17 cellular contexts compared by ENCODE assay signal in genomic region chr12:45757172-45757571, GRCh38. TPM values are rescaled to one million over a fixed set of nuclear protein-coding genes. Genes with fewer than 3 reads are reported as not detected.
A peak's percentile ranks its signal among the peaks of the same experiment; 100 is the strongest.
DNase-seq lines count a peak whose midpoint lies in the region; ATAC-seq and TF ChIP-seq lines count a peak whose summit lies in the region.
"Had no signal": no experiment of that assay in that cellular context is flagged by ENCODE, and none has a peak within 500 bp of the region (broad histone marks: within the 10 kb centered on the region; RNA-seq: fewer than 3 reads in every experiment).

No MANE protein-coding gene starts in this region.

- TF ChIP-seq EP300 in suprapubic skin (IDR thresholded peaks at IDR 0.05) = peak; percentile 57

- H3K56ac ChIP-seq in H9 (ENCODE audit: insufficient read length, low read depth, low read length) = no peak overlapping the region

- H4K91ac ChIP-seq in H9 (ENCODE audit: insufficient read length, low read depth, low read length) = no peak overlapping the region

- H2BK120ac ChIP-seq in H9 (ENCODE audit: low read depth, low read length, poor library complexity, severe bottlenecking) = no peak overlapping the region

- H3K4me2 ChIP-seq in H9 (ENCODE audit: insufficient read depth, insufficient read length, low read length) = no peak overlapping the region
- H3K4me2 ChIP-seq: PC-9 had no signal

- H2AK5ac ChIP-seq in H9 (ENCODE audit: insufficient read length, low read length) = no peak overlapping the region

- POLR2A ChIA-PET in WTC11 (lab: Charles Lee) = no interaction called here

- H3K4me1 ChIP-seq in H9 (ENCODE audit: insufficient read depth, low read length) (peaks cover 3% of the 10 kb centered on the region; the same call in 1 of the 2 replicates), suprapubic skin (peaks cover 2% of the 10 kb centered on the region)

- H3K9me3 ChIP-seq in H9 (ENCODE audit: control insufficient read depth, low read depth, low read length) = no peaks in the 10 kb centered on the region
- no peaks in the 10 kb centered on the region for H3K9me3 ChIP-seq in suprapubic skin

- H3K23ac ChIP-seq in H9 (ENCODE audit: insufficient read length, low read depth, low read length) = no peak overlapping the region

- H3K18ac ChIP-seq in H9 (ENCODE audit: insufficient read length, low read depth, low read length) = no peak overlapping the region

- TF ChIP-seq POLR2A in suprapubic skin (IDR thresholded peaks at IDR 0.05) = no peak

- TF ChIP-seq CTCF in H9 (conservative IDR thresholded peaks at IDR 0.05) (no peak), WTC11 (IDR thresholded peaks at IDR 0.05) (no peak), suprapubic skin (IDR thresholded peaks at IDR 0.05) (no peak)

- H3K14ac ChIP-seq in H9 (ENCODE audit: insufficient read depth, low read length) = no peak overlapping the region

- CTCF ChIA-PET in WTC11 (lab: Charles Lee) = interaction anchor here (0.8 kb wide), 1 partner anchor 213 kb away, joined by 3 read pairs; no protein-coding TSS in a partner anchor

- DNase-seq in H9 (no peak), WTC11 (ENCODE audit: low spot score) (no peak), memory B cell (ENCODE audit: low spot score in 2 of 2) (no peak), suprapubic skin (ENCODE audit: low spot score in 2 of 2) (no peak), posterior cingulate gyrus (no peak)
- no peak for DNase-seq in activated CD4-positive, CD25-positive, alpha-beta regulatory T cell (lab: John Stamatoyannopoulos, UW)
- DNase-seq: CD8-positive, alpha-beta memory T cell; HCEC 1CT; KBM-7; NCI-H1048; NCI-H1694; NCI-H2107; NCI-H226; NCI-H526 treated with DMSO at 0.1 percent for 48 hours; NK-92 treated with Interleukin-12 subunit alpha and Interleukin-12 subunit beta, amount 100 ng/mL, for 24 hours; PC-9 had no signal

- no peak overlapping the region for H3K4ac ChIP-seq in H9 (ENCODE audit: low read depth, low read length)

- H2BK12ac ChIP-seq in H9 (ENCODE audit: insufficient read length, low read depth, low read length) = no peak overlapping the region

- no peak overlapping the region for H3K27ac ChIP-seq in H9 (ENCODE audit: insufficient read length, low read depth, low read length)
- H3K27ac ChIP-seq in suprapubic skin = no peak overlapping the region
- H3K27ac ChIP-seq: PC-9 had no signal

- no peaks in the 10 kb centered on the region for H3K27me3 Mint-ChIP-seq in H9 (ENCODE audit: low read depth)
- no peaks in the 10 kb centered on the region for H3K27me3 Mint-ChIP-seq in WTC11 (ENCODE audit: low read depth)
- H3K27me3 Mint-ChIP-seq in memory B cell = no peaks in the 10 kb centered on the region
- H3K27me3 Mint-ChIP-seq: CD8-positive, alpha-beta memory T cell had no signal

- no peak overlapping the region for H3K4me3 ChIP-seq in suprapubic skin
- H3K4me3 ChIP-seq: PC-9 had no signal

- no peak overlapping the region for H4K8ac ChIP-seq in H9 (replicated peaks; ENCODE audit: insufficient read length, low read depth, low read length)

- H3K4me1 Mint-ChIP-seq in H9 (peaks cover 42 to 50% of the 10 kb centered on the region in 2 experiments), WTC11 (peaks cover 51% of the 10 kb centered on the region), memory B cell (peaks cover 38% of the 10 kb centered on the region)

- H3K27ac Mint-ChIP-seq in H9 (peak overlapping the region; percentile 0 to 81 (median 6); a peak in 5 of 7 replicates), WTC11 (peak overlapping the region; percentile 35; the same call in 1 of the 2 replicates), memory B cell (peak overlapping the region; percentile 12)

- no peak overlapping the region for H2AFZ ChIP-seq in H9 (ENCODE audit: low read length)
- H2AFZ ChIP-seq: PC-9 had no signal

- H4K5ac ChIP-seq in H9 (ENCODE audit: insufficient read length, low read depth, low read length) = no peak overlapping the region

- H3K36me3 ChIP-seq in suprapubic skin = peaks cover 3% of the 10 kb centered on the region

- no peak overlapping the region for H3T11ph ChIP-seq in H9 (ENCODE audit: low read length)

- H3K4me3 Mint-ChIP-seq in H9 (no peak overlapping the region), WTC11 (no peak overlapping the region), memory B cell (no peak overlapping the region)
- H3K4me3 Mint-ChIP-seq: CD8-positive, alpha-beta memory T cell had no signal

- intact Hi-C loops in posterior cingulate gyrus (cut with DNase I) = no loop called here

- no peaks in the 10 kb centered on the region for H4K20me1 ChIP-seq in H9 (ENCODE audit: control insufficient read depth, insufficient read depth, insufficient read length)

- no peak overlapping the region for H2BK5ac ChIP-seq in H9 (ENCODE audit: insufficient read length, low read length)

- no peak overlapping the region for H2BK20ac ChIP-seq in H9 (ENCODE audit: low read depth, low read length, poor library complexity, severe bottlenecking)

- H3K36me3 Mint-ChIP-seq in H9 (ENCODE audit: insufficient read depth in 1 of 3, low read depth in 3 of 3) = peaks cover 2 to 24% (median 5%) of the 10 kb centered on the region in 3 experiments; a peak in 5 of 7 replicates
- H3K36me3 Mint-ChIP-seq in WTC11 = no peaks in the 10 kb centered on the region
- peaks cover 13% of the 10 kb centered on the region for H3K36me3 Mint-ChIP-seq in memory B cell

- H3K79me1 ChIP-seq in H9 (ENCODE audit: insufficient read depth, low read depth, low read length, poor library complexity, severe bottlenecking) = peaks cover 2% of the 10 kb centered on the region

- no peak for ATAC-seq in WTC11
- no peak for ATAC-seq in memory B cell (ENCODE audit: low read depth)
- no peak for ATAC-seq in HG02759 (IDR thresholded peaks at IDR 0.05; ENCODE audit: unreplicated experiment)

- no peak overlapping the region for H2BK15ac ChIP-seq in H9 (ENCODE audit: low read depth, low read length)

- no peaks in the 10 kb centered on the region for H3K23me2 ChIP-seq in H9 (ENCODE audit: insufficient read length, low read depth, low read length, poor library complexity, severe bottlenecking)

- no CpG with 5 or more reads among the region's 3 CpGs for WGBS in H9 (ENCODE audit: extremely low coverage, insufficient read length, low lambda C conversion rate)
- WGBS in suprapubic skin = 91% methylated on average over 3 of the region's 3 CpGs

- no peaks in the 10 kb centered on the region for H3K27me3 ChIP-seq in H9 (ENCODE audit: insufficient read depth, low read length)
- H3K27me3 ChIP-seq in suprapubic skin = no peaks in the 10 kb centered on the region

- no peak overlapping the region for H3K9ac ChIP-seq in H9 (ENCODE audit: extremely low read depth, insufficient read length, low read length)

- H3K9me3 Mint-ChIP-seq in H9 (no peaks in the 10 kb centered on the region), WTC11 (no peaks in the 10 kb centered on the region), memory B cell (no peaks in the 10 kb centered on the region)
- H3K9me3 Mint-ChIP-seq: CD8-positive, alpha-beta memory T cell had no signal

- no peaks in the 10 kb centered on the region; the same call in 1 of the 2 replicates for H3K79me2 ChIP-seq in H9 (ENCODE audit: insufficient read depth, low read length)

TF ChIP-seq in WTC11, 78 proteins besides CTCF, POLR2A, EP300 and RAD21 (continues in another document):
- TF ChIP-seq CREM (CRISPR knock-in tag; IDR thresholded peaks at IDR 0.05) = no peak
- no peak for TF ChIP-seq ZNF396 (CRISPR knock-in tag; IDR thresholded peaks at IDR 0.05; ENCODE audit: borderline replicate concordance)
- TF ChIP-seq RELA (CRISPR knock-in tag; IDR thresholded peaks at IDR 0.05; ENCODE audit: borderline replicate concordance) = no peak
- TF ChIP-seq HMGXB4 (CRISPR knock-in tag; IDR thresholded peaks at IDR 0.05) = no peak
- TF ChIP-seq, protein P1, sequence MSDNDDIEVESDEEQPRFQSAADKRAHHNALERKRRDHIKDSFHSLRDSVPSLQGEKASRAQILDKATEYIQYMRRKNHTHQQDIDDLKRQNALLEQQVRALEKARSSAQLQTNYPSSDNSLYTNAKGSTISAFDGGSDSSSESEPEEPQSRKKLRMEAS (CRISPR knock-in tag; IDR thresholded peaks at IDR 0.05) = no peak
- TF ChIP-seq, protein P2, sequence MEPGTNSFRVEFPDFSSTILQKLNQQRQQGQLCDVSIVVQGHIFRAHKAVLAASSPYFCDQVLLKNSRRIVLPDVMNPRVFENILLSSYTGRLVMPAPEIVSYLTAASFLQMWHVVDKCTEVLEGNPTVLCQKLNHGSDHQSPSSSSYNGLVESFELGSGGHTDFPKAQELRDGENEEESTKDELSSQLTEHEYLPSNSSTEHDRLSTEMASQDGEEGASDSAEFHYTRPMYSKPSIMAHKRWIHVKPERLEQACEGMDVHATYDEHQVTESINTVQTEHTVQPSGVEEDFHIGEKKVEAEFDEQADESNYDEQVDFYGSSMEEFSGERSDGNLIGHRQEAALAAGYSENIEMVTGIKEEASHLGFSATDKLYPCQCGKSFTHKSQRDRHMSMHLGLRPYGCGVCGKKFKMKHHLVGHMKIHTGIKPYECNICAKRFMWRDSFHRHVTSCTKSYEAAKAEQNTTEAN (CRISPR knock-in tag; IDR thresholded peaks at IDR 0.05) = no peak
- no peak for TF ChIP-seq ZNF232 (CRISPR knock-in tag; IDR thresholded peaks at IDR 0.05)
- TF ChIP-seq ZNF416 (CRISPR knock-in tag; IDR thresholded peaks at IDR 0.05) = no peak
- TF ChIP-seq NFATC4 (CRISPR knock-in tag; IDR thresholded peaks at IDR 0.05) = no peak
- TF ChIP-seq ZNF219 (CRISPR knock-in tag; IDR thresholded peaks at IDR 0.05; ENCODE audit: borderline replicate concordance) = no peak
- no peak for TF ChIP-seq ZNF423 (CRISPR knock-in tag; IDR thresholded peaks at IDR 0.05)

RNA-seq across cellular contexts. Expression of gene ARID2, which starts 27.7 kb away (rescaled TPM):
- total RNA-seq in H9 (2021) (61.9 and 63.8 TPM in 2 replicates), WTC11 (2021) (33.9 to 47.0 TPM (median 38.1 TPM) in 3 replicates), suprapubic skin (10 to 100 TPM; 32.1 to 79.1 (median 41.5) TPM)
